16 cellular contexts compared by ENCODE assay signal in genomic region chr1:110114784-110115183, GRCh38.
"Had no signal": no experiment of that assay in that cellular context is flagged by ENCODE, and none has a peak within 500 bp of the region (broad histone marks: within the 10 kb centered on the region; RNA-seq: fewer than 3 reads in every experiment).

No MANE protein-coding gene starts in this region.

- DNase-seq: activated CD4-positive, alpha-beta T cell treated with anti-CD3 and anti-CD28 coated beads, Interleukin-2, amount 50 U/mL, for 1 hour; activated CD8-positive, alpha-beta memory T cell treated with anti-CD3 and anti-CD28 coated beads for 24 hours; activated gamma-delta T cell treated with Interleukin-2 at 50 U/mL for 16 hours; activated naive CD8-positive, alpha-beta T cell treated with anti-CD3 and anti-CD28 coated beads, Interleukin-2, amount 10 ng/mL, durations not matched to agents 7 days and 5 days; central memory CD4-positive, alpha-beta T cell; effector CD4-positive, alpha-beta T cell; esophagus squamous epithelium; hippocampal formation; left lung; mammary epithelial cell; naive B cell; retina; stimulated activated CD4-positive, alpha-beta T cell treated with anti-CD3 and anti-CD28 coated beads, Interleukin-12 subunit alpha, Interleukin-12 subunit beta, amount 100 ng/mL, for 4 hours; stimulated activated CD4-positive, alpha-beta T cell treated with anti-CD3 and anti-CD28 coated beads, Interleukin-2, amount 100 ng/mL, for 24 hours; stomach; upper lobe of right lung had no signal
